ENCODE assay signal across 15 cellular contexts in the genomic region with DNA sequence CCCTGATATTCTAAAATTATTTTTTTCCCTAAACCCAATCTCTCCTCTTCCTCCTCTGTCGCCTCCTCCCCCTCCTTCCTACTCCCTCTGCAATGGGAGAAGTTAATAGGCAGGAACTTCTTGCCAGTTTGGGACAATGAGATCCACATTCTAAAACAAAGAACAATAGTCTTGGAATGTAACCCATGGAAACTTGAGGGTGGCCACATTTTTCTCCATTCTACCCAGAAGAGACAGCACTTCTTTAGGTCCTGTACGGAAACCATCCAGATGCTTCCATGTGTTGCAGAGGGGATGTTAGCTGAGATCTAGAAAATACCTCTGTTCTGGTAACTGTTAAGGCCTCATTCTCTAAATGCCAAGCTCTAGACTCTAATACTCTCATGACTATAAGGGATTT. TPM values are rescaled to one million over a fixed set of nuclear protein-coding genes. Genes with fewer than 3 reads are reported as not detected.
DNase-seq lines count a peak whose midpoint lies in the region; ATAC-seq and TF ChIP-seq lines count a peak whose summit lies in the region.
"Had no signal": no experiment of that assay in that cellular context is flagged by ENCODE, and none has a peak within 500 bp of the region (broad histone marks: within the 10 kb centered on the region; RNA-seq: fewer than 3 reads in every experiment).

No MANE protein-coding gene starts in this region.

- intact Hi-C loops in Caco-2 (cut with micrococcal nuclease; ENCODE audit: unreplicated experiment): no loop called here

- no peak for TF ChIP-seq POLR2A in tibial nerve (IDR thresholded peaks at IDR 0.05)

- H3K27me3 ChIP-seq in endodermal cell (ENCODE audit: control insufficient read depth, insufficient read depth, low read length, poor library complexity, severe bottlenecking) (no peaks in the 10 kb centered on the region), muscle layer of duodenum (ENCODE audit: low read depth, low read length) (no peaks in the 10 kb centered on the region), tibial nerve (no peaks in the 10 kb centered on the region), foreskin keratinocyte (no peaks in the 10 kb centered on the region), Caco-2 (replicated peaks; ENCODE audit: control insufficient read depth, insufficient read depth, low read length) (no peaks in the 10 kb centered on the region)
- H3K27me3 ChIP-seq: SJCRH30 had no signal

- TF ChIP-seq EP300 in tibial nerve (IDR thresholded peaks at IDR 0.05): no peak

- DNase-seq in SK-MEL-5 (ENCODE audit: low read depth, low spot score) (peak; percentile 60), endodermal cell (no peak), tibial nerve (ENCODE audit: low spot score in 2 of 2) (no peak), hippocampal formation (lab: John Stamatoyannopoulos, UW) (no peak), foreskin keratinocyte (no peak), CD1c-positive myeloid dendritic cell (ENCODE audit: extremely low spot score) (no peak), Caco-2 (no peak)
- DNase-seq: activated CD4-positive, alpha-beta T cell treated with anti-CD3 and anti-CD28 coated beads, Interleukin-2, amount 10 ng/mL, durations not matched to agents 7 days and 5 days; activated naive CD4-positive, alpha-beta T cell; DND-41; left colon; SJCRH30; stimulated activated CD4-positive, alpha-beta T cell treated with anti-CD3 and anti-CD28 coated beads, Interleukin-12 subunit alpha, Interleukin-12 subunit beta, amount 100 ng/mL, for 4 hours had no signal

- H3K36me3 Mint-ChIP-seq in endodermal cell (ENCODE audit: low read depth) (peaks cover 29% of the 10 kb centered on the region), Caco-2 (ENCODE audit: insufficient read depth, unreplicated experiment) (no peaks in the 10 kb centered on the region)
- H3K36me3 Mint-ChIP-seq: stimulated activated effector memory CD8-positive, alpha-beta T cell treated with anti-CD3 and anti-CD28 coated beads, Interleukin-12 subunit alpha, Interleukin-12 subunit beta, amount 100 ng/mL, for 72 hours had no signal

- H3K27ac Mint-ChIP-seq in endodermal cell: peak overlapping the region; percentile 56
- no peak overlapping the region for H3K27ac Mint-ChIP-seq in Caco-2 (ENCODE audit: unreplicated experiment)
- H3K27ac Mint-ChIP-seq: activated CD4-positive, alpha-beta T cell treated with anti-CD3 and anti-CD28 coated beads, Interleukin-2, amount 10 ng/mL, durations not matched to agents 7 days and 5 days; stimulated activated effector memory CD8-positive, alpha-beta T cell treated with anti-CD3 and anti-CD28 coated beads, Interleukin-12 subunit alpha, Interleukin-12 subunit beta, amount 100 ng/mL, for 72 hours had no signal

- no peak overlapping the region for H3K27ac ChIP-seq in endodermal cell (ENCODE audit: low read depth, low read length)
- peak overlapping the region; percentile 58 for H3K27ac ChIP-seq in muscle layer of duodenum (ENCODE audit: low read length)
- peak overlapping the region; percentile 24 to 95 (median 78) for H3K27ac ChIP-seq in tibial nerve
- H3K27ac ChIP-seq in foreskin keratinocyte: no peak overlapping the region
- H3K27ac ChIP-seq: SJCRH30 had no signal

- CTCF ChIA-PET in Caco-2 (lab: Charles Lee): no interaction called here

- H3K4me1 Mint-ChIP-seq in endodermal cell (peaks cover 70% of the 10 kb centered on the region), Caco-2 (ENCODE audit: low read depth, unreplicated experiment) (peaks cover 18% of the 10 kb centered on the region)
- H3K4me1 Mint-ChIP-seq: activated CD4-positive, alpha-beta T cell treated with anti-CD3 and anti-CD28 coated beads, Interleukin-2, amount 10 ng/mL, durations not matched to agents 7 days and 5 days; stimulated activated effector memory CD8-positive, alpha-beta T cell treated with anti-CD3 and anti-CD28 coated beads, Interleukin-12 subunit alpha, Interleukin-12 subunit beta, amount 100 ng/mL, for 72 hours had no signal

- ATAC-seq in foreskin keratinocyte: no peak
- ATAC-seq: left colon; stimulated activated effector memory CD8-positive, alpha-beta T cell treated with anti-CD3 and anti-CD28 coated beads, Interleukin-12 subunit alpha, Interleukin-12 subunit beta, amount 100 ng/mL, for 72 hours had no signal

- H3K9ac ChIP-seq in endodermal cell (ENCODE audit: extremely low read depth, low read length, poor library complexity, severe bottlenecking): no peak overlapping the region

- H3K4me3 Mint-ChIP-seq in endodermal cell: no peak overlapping the region
- H3K4me3 Mint-ChIP-seq in Caco-2 (ENCODE audit: unreplicated experiment): no peak overlapping the region
- H3K4me3 Mint-ChIP-seq: activated CD4-positive, alpha-beta T cell treated with anti-CD3 and anti-CD28 coated beads, Interleukin-2, amount 10 ng/mL, durations not matched to agents 7 days and 5 days; stimulated activated effector memory CD8-positive, alpha-beta T cell treated with anti-CD3 and anti-CD28 coated beads, Interleukin-12 subunit alpha, Interleukin-12 subunit beta, amount 100 ng/mL, for 72 hours had no signal

- POLR2A ChIA-PET in Caco-2 (lab: Charles Lee): interaction anchor here (1.1 kb wide), 1 partner anchor 22 kb away, joined by 4 read pairs; no protein-coding TSS in a partner anchor

- H3K4me3 ChIP-seq in endodermal cell (ENCODE audit: low read length): no peak overlapping the region
- no peak overlapping the region for H3K4me3 ChIP-seq in muscle layer of duodenum (ENCODE audit: low read depth in 1 of 2, low read length in 2 of 2)
- H3K4me3 ChIP-seq in tibial nerve: no peak overlapping the region
- H3K4me3 ChIP-seq in Caco-2 (ENCODE audit: low read depth, low read length): no peak overlapping the region
- H3K4me3 ChIP-seq: SJCRH30 had no signal

- peaks cover 55% of the 10 kb centered on the region for H3K36me3 ChIP-seq in endodermal cell (ENCODE audit: control insufficient read depth, insufficient read depth, low read length)
- H3K36me3 ChIP-seq in muscle layer of duodenum (ENCODE audit: control insufficient read depth in 1 of 2, insufficient read depth in 2 of 2, low read length in 2 of 2): peaks cover 7 to 27% of the 10 kb centered on the region in 2 donors
- peaks cover 0 to 36% (median 4%) of the 10 kb centered on the region in 3 donors for H3K36me3 ChIP-seq in tibial nerve
- H3K36me3 ChIP-seq in Caco-2 (ENCODE audit: control insufficient read depth, insufficient read depth, low read length): no peaks in the 10 kb centered on the region

- H3K4me1 ChIP-seq in endodermal cell (ENCODE audit: control insufficient read depth, insufficient read depth, low read length) (peaks cover 49% of the 10 kb centered on the region), muscle layer of duodenum (ENCODE audit: control insufficient read depth in 1 of 2, insufficient read depth in 2 of 2, low read length in 2 of 2) (peaks cover 14 to 87% of the 10 kb centered on the region in 2 donors), tibial nerve (peaks cover 0 to 100% (median 87%) of the 10 kb centered on the region in 4 donors), foreskin keratinocyte (peaks cover 18% of the 10 kb centered on the region), Caco-2 (peaks cover 22% of the 10 kb centered on the region)

- in situ Hi-C loops in SK-MEL-5 (cut with HindIII; ENCODE audit: low pct_unique_long_range_greater_than_20kb, low sequenced_read_pairs): no loop called here

- H3K9me3 Mint-ChIP-seq in endodermal cell: no peaks in the 10 kb centered on the region
- no peaks in the 10 kb centered on the region for H3K9me3 Mint-ChIP-seq in Caco-2 (ENCODE audit: unreplicated experiment)
- H3K9me3 Mint-ChIP-seq: activated CD4-positive, alpha-beta T cell treated with anti-CD3 and anti-CD28 coated beads, Interleukin-2, amount 10 ng/mL, durations not matched to agents 7 days and 5 days; stimulated activated effector memory CD8-positive, alpha-beta T cell treated with anti-CD3 and anti-CD28 coated beads, Interleukin-12 subunit alpha, Interleukin-12 subunit beta, amount 100 ng/mL, for 72 hours had no signal

- no TSS peak for BruUV-seq in Caco-2 (replicated peaks; lab: Mats Ljungman, UMichigan)

- H3K27me3 Mint-ChIP-seq in endodermal cell (ENCODE audit: insufficient read depth) (no peaks in the 10 kb centered on the region), Caco-2 (ENCODE audit: insufficient read depth, unreplicated experiment) (no peaks in the 10 kb centered on the region)

- H3K9me3 ChIP-seq in endodermal cell (ENCODE audit: control insufficient read depth, low read length): no peaks in the 10 kb centered on the region
- no peaks in the 10 kb centered on the region for H3K9me3 ChIP-seq in muscle layer of duodenum (ENCODE audit: control insufficient read depth in 1 of 2, low read length in 2 of 2)
- H3K9me3 ChIP-seq in tibial nerve: no peaks in the 10 kb centered on the region
- no peaks in the 10 kb centered on the region for H3K9me3 ChIP-seq in Caco-2
- H3K9me3 ChIP-seq: SJCRH30 had no signal

- no peak for TF ChIP-seq CTCF in endodermal cell (conservative IDR thresholded peaks at IDR 0.05)
- no peak for TF ChIP-seq CTCF in tibial nerve (IDR thresholded peaks at IDR 0.05)
- TF ChIP-seq CTCF in foreskin keratinocyte (conservative IDR thresholded peaks at IDR 0.05): no peak
- no peak for TF ChIP-seq CTCF in Caco-2 (IDR thresholded peaks at IDR 0.05; ENCODE audit: insufficient read depth in 1 of 2, low read depth in 1 of 2, low read length in 1 of 2, severe bottlenecking in 1 of 2, unreplicated experiment in 1 of 2)

- 70% methylated on average over 2 of the region's 2 CpGs; no CpG with 5 or more reads in 1 of the 2 experiments for WGBS in endodermal cell (ENCODE audit: insufficient coverage in 1 of 2, insufficient read length in 1 of 2), 2 experiments
- WGBS in tibial nerve, 2 donors: 13 to 23% methylated on average over 2 of the region's 2 CpGs

RNA-seq across cellular contexts. Expression of gene SPARC, which starts 10.0 kb away (rescaled TPM):
- total RNA-seq in SK-MEL-5 (2014; rRNA removed; shearing (Covaris generic)): 1,245 and 1,275 TPM in 2 replicates
- polyA plus RNA-seq in SK-MEL-5 (2015; cell fraction: cytosol; rRNA removed): 1,268 and 1,800 TPM in 2 replicates
- polyA plus RNA-seq in SK-MEL-5 (2015; cell fraction: nucleus; rRNA removed): 255 and 292 TPM in 2 replicates
- 100 to 1,000 TPM; 523 to 643 TPM for total RNA-seq in endodermal cell
- 610 TPM for polyA plus RNA-seq in endodermal cell (2013, experiment 1 of 2)
- 610 TPM for polyA plus RNA-seq in endodermal cell (2013, experiment 2 of 2)
- 1,000 to 10,000 TPM in 3 of 4 donors, 100 to 1,000 TPM in 1; 918 to 2,129 (median 1,501) TPM for total RNA-seq in tibial nerve
- 459 and 490 TPM in 2 replicates for total RNA-seq in foreskin keratinocyte
- polyA plus RNA-seq in foreskin keratinocyte: 365 and 441 TPM in 2 replicates
- total RNA-seq in Caco-2 (2022): 16.1 and 22.7 TPM in 2 replicates

Comparison
In these comparisons a context has a peak if more than half of its experiments do, and no peak if none do; other contexts are left out.
1. H3K27ac ChIP-seq: peak in muscle layer of duodenum (single experiment) and tibial nerve (4 of 4); none in endodermal cell (single experiment) and foreskin keratinocyte (single experiment).
2. RNA of gene SPARC, which starts 10.0 kb away (total RNA-seq): 918 to 2,129 TPM in tibial nerve, 1,245 to 1,275 TPM in SK-MEL-5, 523 to 643 TPM in endodermal cell and 459 to 490 TPM in foreskin keratinocyte; 16.1 to 22.7 TPM in Caco-2; every median in the first group is over 10 times any median in the second.